In genomic region chr11:65580756-65581155, GRCh38 we compare ENCODE assay signal across 18 cellular contexts. TPM values are rescaled to one million over a fixed set of nuclear protein-coding genes. Genes with fewer than 3 reads are reported as not detected.
DNase-seq lines count a peak whose midpoint lies in the region; ATAC-seq and TF ChIP-seq lines count a peak whose summit lies in the region.
"Had no signal": no experiment of that assay in that cellular context is flagged by ENCODE, and none has a peak within 500 bp of the region (broad histone marks: within the 10 kb centered on the region; RNA-seq: fewer than 3 reads in every experiment).

No MANE protein-coding gene starts in this region.

- H3K9me3 ChIP-seq in T-helper 17 cell (ENCODE audit: control insufficient read depth, low read length, poor library complexity, severe bottlenecking) (no peaks in the 10 kb centered on the region), gastroesophageal sphincter (no peaks in the 10 kb centered on the region), stomach smooth muscle (ENCODE audit: control insufficient read depth in 2 of 2, low read length in 2 of 2) (no peaks in the 10 kb centered on the region)
- H3K9me3 ChIP-seq: MG63 had no signal

- no peak for TF ChIP-seq POLR2A in gastroesophageal sphincter (IDR thresholded peaks at IDR 0.05)

- TF ChIP-seq CTCF in gastroesophageal sphincter (IDR thresholded peaks at IDR 0.05): no peak

- peak overlapping the region in 3 of 4 donors; percentile 52 to 86 (median 80) for H3K27ac ChIP-seq in gastroesophageal sphincter
- peak overlapping the region; percentile 58 for H3K27ac ChIP-seq in stomach smooth muscle (ENCODE audit: low read length)

- H3K4me1 ChIP-seq in gastroesophageal sphincter (peaks cover 0 to 90% (median 25%) of the 10 kb centered on the region in 3 donors), stomach smooth muscle (ENCODE audit: control insufficient read depth, insufficient read depth, low read length) (peaks cover 56% of the 10 kb centered on the region)

- H3K4me1 Mint-ChIP-seq in activated T-cell treated with anti-CD3 and anti-CD28 coated beads, Interleukin-2, amount 50 U/mL, for 72 hours (ENCODE audit: low read depth): peaks cover 12% of the 10 kb centered on the region
- H3K4me1 Mint-ChIP-seq in T-helper 17 cell: peaks cover 39% of the 10 kb centered on the region

- H3K27me3 Mint-ChIP-seq in activated T-cell treated with anti-CD3 and anti-CD28 coated beads, Interleukin-2, amount 50 U/mL, for 72 hours (ENCODE audit: low read depth): no peaks in the 10 kb centered on the region
- H3K27me3 Mint-ChIP-seq in T-helper 17 cell: no peaks in the 10 kb centered on the region
- H3K27me3 Mint-ChIP-seq: IgD-negative memory B cell had no signal

- TF ChIP-seq EP300 in gastroesophageal sphincter (IDR thresholded peaks at IDR 0.05): no peak

- no peaks in the 10 kb centered on the region for H3K9me3 Mint-ChIP-seq in activated T-cell treated with anti-CD3 and anti-CD28 coated beads, Interleukin-2, amount 50 U/mL, for 72 hours
- H3K9me3 Mint-ChIP-seq: IgD-negative memory B cell had no signal

- peaks cover 0 to 77% of the 10 kb centered on the region in 2 donors for H3K36me3 ChIP-seq in gastroesophageal sphincter
- H3K36me3 ChIP-seq in stomach smooth muscle (ENCODE audit: control insufficient read depth in 2 of 2, insufficient read depth in 2 of 2, low read length in 2 of 2): peaks cover 45 to 50% of the 10 kb centered on the region in 2 donors

- no peak for DNase-seq in activated T-cell treated with anti-CD3 and anti-CD28 coated beads, Interleukin-2, amount 50 U/mL, for 72 hours
- no peak for DNase-seq in activated T-cell treated with anti-CD3 and anti-CD28 coated beads, Interleukin-2, amount 50 U/mL, for 1 hour
- DNase-seq in T-helper 17 cell (no peak), mucosa of gallbladder (ENCODE audit: low spot score) (no peak), NCI-H1092 treated with DMSO at 0.1 percent for 48 hours (lab: John Stamatoyannopoulos, UW) (no peak)
- no peak for DNase-seq in activated effector memory CD4-positive, alpha-beta T cell treated with Interleukin-2 at 50 U/mL for 16 hours
- DNase-seq: C1 segment of cervical spinal cord, DND-41, Kasumi-1, MG63, NCI-H1048, NCI-H1436 treated with DMSO at 0.1 percent for 48 hours, NCI-H2081 treated with DMSO at 0.1 percent for 48 hours, NCI-H510A, NCI-H748 treated with DMSO at 0.1 percent for 48 hours had no signal

- ATAC-seq in activated T-cell treated with anti-CD3 and anti-CD28 coated beads, Interleukin-2, amount 50 U/mL, for 72 hours (replicated peaks in 1 of 2): no peak
- ATAC-seq in T-helper 17 cell: no peak
- ATAC-seq in gastroesophageal sphincter: no peak

- H3K9ac ChIP-seq in stomach smooth muscle (ENCODE audit: low read length in 2 of 2): no peak overlapping the region

- H3K36me3 Mint-ChIP-seq in activated T-cell treated with anti-CD3 and anti-CD28 coated beads, Interleukin-2, amount 50 U/mL, for 72 hours (ENCODE audit: insufficient read depth in 2 of 2): peaks cover 11 to 20% of the 10 kb centered on the region in 2 donors
- peaks cover 8% of the 10 kb centered on the region for H3K36me3 Mint-ChIP-seq in T-helper 17 cell (ENCODE audit: low read depth)
- H3K36me3 Mint-ChIP-seq: IgD-negative memory B cell had no signal

- H3K27ac Mint-ChIP-seq in activated T-cell treated with anti-CD3 and anti-CD28 coated beads, Interleukin-2, amount 50 U/mL, for 72 hours: peak overlapping the region; percentile 47
- peak overlapping the region; percentile 72 for H3K27ac Mint-ChIP-seq in T-helper 17 cell

- H3K27me3 ChIP-seq in gastroesophageal sphincter: no peaks in the 10 kb centered on the region
- no peaks in the 10 kb centered on the region for H3K27me3 ChIP-seq in stomach smooth muscle (ENCODE audit: control insufficient read depth in 1 of 2, insufficient read depth in 2 of 2, low read length in 2 of 2)
- H3K27me3 ChIP-seq: MG63 had no signal

- 80% methylated on average over 1 of the region's 8 CpGs; no CpG with 5 or more reads in 1 of the 2 donors for WGBS in gastroesophageal sphincter (ENCODE audit: low coverage in 1 of 2), 2 donors

- no peak overlapping the region for H3K4me3 Mint-ChIP-seq in activated T-cell treated with anti-CD3 and anti-CD28 coated beads, Interleukin-2, amount 50 U/mL, for 72 hours
- H3K4me3 Mint-ChIP-seq in T-helper 17 cell: no peak overlapping the region

- H3K4me3 ChIP-seq in gastroesophageal sphincter: no peak overlapping the region
- H3K4me3 ChIP-seq in stomach smooth muscle (ENCODE audit: low read length in 2 of 2): no peak overlapping the region
- H3K4me3 ChIP-seq: MG63 had no signal

RNA-seq across cellular contexts. Expression of gene EHBP1L1, which starts 4.9 kb away (rescaled TPM):
- 100 to 1,000 TPM in 1 of 2 donors, 10 to 100 TPM in 1; 93.9 to 113 TPM for total RNA-seq in activated T-cell treated with anti-CD3 and anti-CD28 coated beads, Interleukin-2, amount 50 U/mL, for 72 hours
- total RNA-seq in T-helper 17 cell (100 to 1,000 TPM; 123 to 152 TPM), gastroesophageal sphincter (100 to 1,000 TPM; 172 to 329 (median 202) TPM), mucosa of gallbladder (128 TPM)

RNA-seq across cellular contexts. Expression of gene FAM89B, which starts 8.4 kb away (rescaled TPM):
- total RNA-seq in activated T-cell treated with anti-CD3 and anti-CD28 coated beads, Interleukin-2, amount 50 U/mL, for 72 hours: 10 to 100 TPM; 21.4 to 26.7 TPM
- total RNA-seq in T-helper 17 cell (10 to 100 TPM; 41.2 to 44.4 TPM), gastroesophageal sphincter (10 to 100 TPM; 36.6 to 68.3 (median 55.0) TPM), mucosa of gallbladder (68.2 TPM)

RNA-seq across cellular contexts. Expression of gene ZNRD2, which starts 10.5 kb away (rescaled TPM):
- total RNA-seq in activated T-cell treated with anti-CD3 and anti-CD28 coated beads, Interleukin-2, amount 50 U/mL, for 72 hours: 10 to 100 TPM; 23.5 to 25.1 TPM
- total RNA-seq in T-helper 17 cell (10 to 100 TPM; 30.3 to 39.0 TPM), gastroesophageal sphincter (10 to 100 TPM; 38.4 to 73.5 (median 43.5) TPM), mucosa of gallbladder (30.0 TPM)

RNA-seq across cellular contexts. Expression of gene KCNK7, which starts 14.8 kb away (rescaled TPM):
- total RNA-seq in activated T-cell treated with anti-CD3 and anti-CD28 coated beads, Interleukin-2, amount 50 U/mL, for 72 hours: under 1 TPM; 0.34 to 0.39 TPM
- total RNA-seq in T-helper 17 cell (1 to 10 TPM; 4.7 to 5.7 TPM), gastroesophageal sphincter (1 to 10 TPM in 1 of 4 donors, under 1 TPM in 2, not detected in 1; 0.40 to 1.5 (median 0.93) TPM), mucosa of gallbladder (1.1 TPM)

RNA-seq across cellular contexts. Expression of gene LTBP3, which starts 22.6 kb away (rescaled TPM):
- total RNA-seq in activated T-cell treated with anti-CD3 and anti-CD28 coated beads, Interleukin-2, amount 50 U/mL, for 72 hours: 100 to 1,000 TPM; 106 TPM
- total RNA-seq in T-helper 17 cell: 100 to 1,000 TPM; 123 to 187 TPM
- 100 to 1,000 TPM in 3 of 4 donors, 10 to 100 TPM in 1; 90.6 to 173 (median 139) TPM for total RNA-seq in gastroesophageal sphincter
- 257 TPM for total RNA-seq in mucosa of gallbladder
